10 cellular contexts compared by ENCODE assay signal in the genomic region with DNA sequence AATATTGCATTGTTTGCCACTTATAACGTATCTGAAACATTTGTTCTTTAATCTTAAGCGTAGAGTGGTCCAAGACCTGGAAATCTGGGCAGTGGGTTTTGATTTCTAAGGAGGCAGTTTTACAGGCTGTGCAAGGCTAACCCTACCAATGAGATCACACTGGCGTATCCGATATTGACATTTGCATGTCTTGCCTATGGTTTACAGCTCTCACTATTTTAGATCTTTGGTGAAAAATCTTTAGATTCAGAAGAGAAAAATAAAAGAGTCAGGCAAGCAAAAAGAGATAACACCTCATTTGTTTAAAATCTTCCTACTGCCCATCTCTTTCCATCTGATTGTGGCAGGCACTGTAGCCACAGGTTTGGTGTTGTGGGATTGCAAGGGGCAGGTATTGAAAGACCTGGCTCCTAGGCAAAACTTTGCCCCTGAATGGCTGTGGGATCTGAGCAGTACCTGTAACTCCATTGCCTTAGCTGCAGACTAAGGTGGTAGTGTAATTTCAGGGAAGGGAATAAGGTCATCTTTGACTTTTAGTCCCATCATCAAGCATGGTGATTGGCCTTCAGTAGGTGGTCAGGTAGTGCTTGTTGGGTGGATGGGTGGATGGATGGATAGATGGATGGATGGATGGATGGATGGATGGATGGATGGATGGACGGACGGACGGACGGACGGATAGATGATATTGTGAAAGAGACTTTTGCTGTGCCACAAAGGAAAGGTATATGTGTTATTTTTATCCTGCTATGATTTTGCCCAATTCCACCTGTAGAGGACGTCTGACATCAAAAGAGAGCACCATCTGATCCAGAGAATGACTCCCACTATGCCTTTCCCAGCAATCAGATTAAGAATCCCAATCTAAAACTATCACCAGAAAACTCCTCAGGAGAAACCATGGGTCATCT. TPM values are rescaled to one million over a fixed set of nuclear protein-coding genes. Genes with fewer than 3 reads are reported as not detected.
DNase-seq lines count a peak whose midpoint lies in the region; ATAC-seq and TF ChIP-seq lines count a peak whose summit lies in the region.
"Had no signal": no experiment of that assay in that cellular context is flagged by ENCODE, and none has a peak within 500 bp of the region (broad histone marks: within the 10 kb centered on the region; RNA-seq: fewer than 3 reads in every experiment).

No MANE protein-coding gene starts in this region.

- H3K4me1 ChIP-seq in adipocyte (ENCODE audit: control insufficient read depth, insufficient read depth, low read length) (peaks cover 57% of the 10 kb centered on the region), right lobe of liver (peaks cover 0 to 49% (median 7%) of the 10 kb centered on the region in 4 donors)

- TF ChIP-seq CTCF in right lobe of liver (IDR thresholded peaks at IDR 0.05), result peak in 1 of 4 donors; percentile 18
- no peak for TF ChIP-seq CTCF in type B pancreatic cell (conservative IDR thresholded peaks at IDR 0.05)

- H3K9me3 ChIP-seq in adipocyte (ENCODE audit: control insufficient read depth, low read length), result no peaks in the 10 kb centered on the region
- H3K9me3 ChIP-seq in right lobe of liver, result no peaks in the 10 kb centered on the region

- H3K4me1 Mint-ChIP-seq in activated naive CD4-positive, alpha-beta T cell treated with anti-CD3 and anti-CD28 coated beads, Interleukin-2, amount 50 U/mL, for 24 hours, result peaks cover 38% of the 10 kb centered on the region
- peaks cover 27% of the 10 kb centered on the region for H3K4me1 Mint-ChIP-seq in type B pancreatic cell (ENCODE audit: unreplicated experiment)

- H3K27me3 ChIP-seq in adipocyte (replicated peaks; ENCODE audit: control insufficient read depth, insufficient read depth, low read length) (no peaks in the 10 kb centered on the region), right lobe of liver (no peaks in the 10 kb centered on the region)

- no peak for ATAC-seq in right lobe of liver

- WGBS in right lobe of liver (ENCODE audit: insufficient coverage, low coverage, low lambda C conversion rate, missing lambda C conversion rate), result 44% methylated on average over 10 of the region's 10 CpGs

- peak overlapping the region; percentile 94 for H3K27ac Mint-ChIP-seq in activated naive CD4-positive, alpha-beta T cell treated with anti-CD3 and anti-CD28 coated beads, Interleukin-2, amount 50 U/mL, for 24 hours
- peak overlapping the region; percentile 91 for H3K27ac Mint-ChIP-seq in type B pancreatic cell

- DNase-seq in activated naive CD4-positive, alpha-beta T cell treated with anti-CD3 and anti-CD28 coated beads, Interleukin-2, amount 50 U/mL, for 16 hours, result no peak
- DNase-seq in adipocyte (ENCODE audit: low read depth) (no peak), right lobe of liver (no peak), type B pancreatic cell (ENCODE audit: extremely low spot score, unreplicated experiment) (no peak), LoVo (ENCODE audit: low spot score) (no peak), SKM-1 (lab: John Stamatoyannopoulos, UW; ENCODE audit: unreplicated experiment) (no peak), COLO668 (lab: John Stamatoyannopoulos, UW; ENCODE audit: unreplicated experiment) (no peak)
- DNase-seq: DMS 273 treated with DMSO at 0.1 percent for 48 hours, substantia nigra had no signal

- H3K27me3 Mint-ChIP-seq in activated naive CD4-positive, alpha-beta T cell treated with anti-CD3 and anti-CD28 coated beads, Interleukin-2, amount 50 U/mL, for 24 hours, result no peaks in the 10 kb centered on the region
- peaks cover 9% of the 10 kb centered on the region for H3K27me3 Mint-ChIP-seq in type B pancreatic cell

- no peaks in the 10 kb centered on the region for H3K9me3 Mint-ChIP-seq in activated naive CD4-positive, alpha-beta T cell treated with anti-CD3 and anti-CD28 coated beads, Interleukin-2, amount 50 U/mL, for 24 hours
- peaks cover 7% of the 10 kb centered on the region for H3K9me3 Mint-ChIP-seq in type B pancreatic cell

- H3K4me3 Mint-ChIP-seq in activated naive CD4-positive, alpha-beta T cell treated with anti-CD3 and anti-CD28 coated beads, Interleukin-2, amount 50 U/mL, for 24 hours, result peak overlapping the region; percentile 92
- peak overlapping the region; percentile 93 for H3K4me3 Mint-ChIP-seq in type B pancreatic cell

- H3K36me3 Mint-ChIP-seq in activated naive CD4-positive, alpha-beta T cell treated with anti-CD3 and anti-CD28 coated beads, Interleukin-2, amount 50 U/mL, for 24 hours, result peaks cover 49% of the 10 kb centered on the region
- peaks cover 29% of the 10 kb centered on the region for H3K36me3 Mint-ChIP-seq in type B pancreatic cell

- no peak for TF ChIP-seq POLR2A in right lobe of liver (IDR thresholded peaks at IDR 0.05)

- H3K4me3 ChIP-seq in adipocyte (ENCODE audit: low read length) (peak overlapping the region; percentile 93), right lobe of liver (peak overlapping the region; percentile 71 to 87 (median 76))

- peak overlapping the region in 2 of 3 donors; percentile 95 to 97 for H3K27ac ChIP-seq in right lobe of liver

- intact Hi-C loops in right lobe of liver (cut with DNase I), result loop anchor here (5.0 to 10.0 kb wide), 2 partner anchors 144 to 162 kb away; no protein-coding TSS in a partner anchor

- H3K36me3 ChIP-seq in adipocyte (ENCODE audit: control insufficient read depth, insufficient read depth, low read length, severe bottlenecking) (peaks cover 6% of the 10 kb centered on the region), right lobe of liver (no peaks in the 10 kb centered on the region)

- peak overlapping the region; percentile 96 for H3K9ac ChIP-seq in adipocyte (ENCODE audit: low read length)

RNA-seq across cellular contexts. Expression of a gene that starts 1.9 kb away (rescaled TPM):
- total RNA-seq in right lobe of liver, result 10 to 100 TPM in 5 of 6 experiments, 1 to 10 TPM in 1; 8.3 to 38.1 (median 13.6) TPM
- 15.2 and 54.4 TPM in 2 replicates for total RNA-seq in type B pancreatic cell (ENCODE audit: low replicate concordance)
